ENCODE assay signal across 2 cellular contexts in the genomic region with DNA sequence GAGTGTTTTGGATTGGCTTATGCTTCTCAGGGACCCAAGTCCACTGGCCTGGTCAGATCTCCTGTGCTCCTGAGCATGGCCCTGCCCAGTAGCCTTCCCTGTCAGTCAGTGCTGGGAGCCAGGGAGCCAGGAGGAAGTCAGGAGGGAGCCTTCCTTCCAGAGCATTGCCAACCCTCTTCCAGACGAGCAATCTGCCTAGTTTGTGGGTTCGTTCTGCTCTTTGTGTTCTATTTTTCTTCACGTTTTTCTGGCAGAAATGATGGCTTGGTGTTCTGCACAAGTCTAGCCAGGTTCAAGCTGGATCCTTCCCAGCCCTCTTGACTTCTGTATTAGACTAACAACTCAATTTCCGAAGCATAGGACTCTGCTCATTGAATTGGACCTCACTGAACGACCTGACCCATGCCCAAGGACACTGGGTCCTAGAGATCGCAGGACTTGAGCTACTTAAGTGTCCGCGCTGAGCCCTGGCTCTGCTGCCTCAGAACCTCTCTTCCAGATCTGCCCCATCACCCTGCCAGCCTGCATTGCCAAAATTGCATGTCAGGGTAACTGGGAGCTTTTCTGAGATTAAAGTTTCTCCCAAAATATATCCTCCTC.
TF ChIP-seq lines count a peak whose summit lies in the region.

No MANE protein-coding gene starts in this region.

TF ChIP-seq in HCT116, 20 proteins besides CTCF, POLR2A, EP300 and RAD21:
- TF ChIP-seq SP1 (IDR thresholded peaks at IDR 0.05; ENCODE audit: low read depth) = no peak
- no peak for TF ChIP-seq ELF1 (IDR thresholded peaks at IDR 0.05; ENCODE audit: borderline replicate concordance, low read depth)
- TF ChIP-seq ATF3 (IDR thresholded peaks at IDR 0.05) = no peak
- no peak for TF ChIP-seq JUND (IDR thresholded peaks at IDR 0.05)
- TF ChIP-seq FOSL1 (IDR thresholded peaks at IDR 0.05; ENCODE audit: low read depth) = no peak
- no peak for TF ChIP-seq ZFX (IDR thresholded peaks at IDR 0.05)
- no peak for TF ChIP-seq ZBTB33 (IDR thresholded peaks at IDR 0.05; ENCODE audit: extremely low read depth, insufficient replicate concordance, low read length)
- no peak for TF ChIP-seq ZNF274 (IDR thresholded peaks at IDR 0.05; ENCODE audit: low read depth, low read length)
- TF ChIP-seq TCF7L2 (IDR thresholded peaks at IDR 0.05; ENCODE audit: borderline replicate concordance, extremely low read depth, insufficient read depth, insufficient read length) = no peak
- TF ChIP-seq YY1 (IDR thresholded peaks at IDR 0.05; ENCODE audit: extremely low read depth, insufficient replicate concordance, low read depth, low read length) = no peak
- TF ChIP-seq POLR2AphosphoS5 (IDR thresholded peaks at IDR 0.05; ENCODE audit: low read depth, low read length) = no peak
- no peak for TF ChIP-seq EZH2 (IDR thresholded peaks at IDR 0.05)
- no peak for TF ChIP-seq CBX3 (IDR thresholded peaks at IDR 0.05; ENCODE audit: low read depth)
- no peak for TF ChIP-seq SIN3A (IDR thresholded peaks at IDR 0.05; ENCODE audit: low read depth)
- TF ChIP-seq REST (IDR thresholded peaks at IDR 0.05; ENCODE audit: low read depth) = no peak
- no peak for TF ChIP-seq CEBPB (IDR thresholded peaks at IDR 0.05; ENCODE audit: low read depth)
- TF ChIP-seq SRF (IDR thresholded peaks at IDR 0.05; ENCODE audit: low read depth) = no peak
- TF ChIP-seq EZH2phosphoT487 (IDR thresholded peaks at IDR 0.05; ENCODE audit: borderline replicate concordance) = no peak
- TF ChIP-seq EGR1 (IDR thresholded peaks at IDR 0.05; ENCODE audit: low read depth) = no peak
- no peak for TF ChIP-seq MAX (IDR thresholded peaks at IDR 0.05)

TF ChIP-seq in H1, 55 proteins besides CTCF, POLR2A, EP300 and RAD21:
- TF ChIP-seq CBX5 (IDR thresholded peaks at IDR 0.05; ENCODE audit: low read depth, low read length) (no peak), JUN (IDR thresholded peaks at IDR 0.05; ENCODE audit: low read depth, low read length) (no peak), SP4 (IDR thresholded peaks at IDR 0.05; ENCODE audit: low read length) (no peak)
